Comparison of ENCODE assay signal across 7 cellular contexts in the genomic region with DNA sequence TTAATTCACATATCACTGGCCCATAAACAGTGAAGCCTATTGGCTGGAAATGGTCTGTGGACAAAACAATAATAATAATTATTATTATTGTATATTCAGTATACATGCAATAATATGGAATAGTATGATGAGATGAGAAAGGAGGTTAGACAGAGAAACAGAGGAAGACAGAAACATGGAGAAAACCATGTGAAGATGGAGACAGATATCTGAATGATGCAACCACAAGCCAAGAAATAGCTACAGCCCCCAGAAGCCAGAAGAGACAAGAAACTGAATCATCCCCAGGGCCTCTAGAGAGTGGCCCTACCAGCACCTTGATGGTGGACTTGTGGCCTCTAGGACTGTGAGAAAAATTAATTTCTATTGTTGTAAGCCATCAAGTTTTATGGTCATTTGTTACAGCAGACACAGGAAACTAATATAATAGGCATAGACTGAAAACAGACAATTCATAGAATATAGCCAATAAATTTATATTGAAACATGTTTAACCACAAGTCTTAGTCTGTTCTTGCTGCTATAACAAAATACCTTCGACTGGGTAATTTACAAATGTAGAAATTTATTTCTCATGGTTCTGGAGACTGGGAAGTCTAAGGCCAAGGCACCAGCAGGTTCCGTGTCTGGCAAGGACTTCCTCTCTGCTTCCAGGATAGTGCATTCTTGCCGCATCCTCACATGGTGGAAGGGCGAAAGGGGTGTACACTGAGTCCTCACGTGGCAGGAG. TPM values are rescaled to one million over a fixed set of nuclear protein-coding genes. Genes with fewer than 3 reads are reported as not detected.
"Had no signal": no experiment of that assay in that cellular context is flagged by ENCODE, and none has a peak within 500 bp of the region (broad histone marks: within the 10 kb centered on the region; RNA-seq: fewer than 3 reads in every experiment).

No MANE protein-coding gene starts in this region.

- H3K4me2 ChIP-seq: KMS-11 had no signal

- H3K27ac ChIP-seq: HL-60, KMS-11 had no signal

- FAIRE-seq: HTR-8/SVneo had no signal

- H3K9ac ChIP-seq: KMS-11 had no signal

- DNase-seq: IMR-90, KBM-7, KG1 had no signal

RNA-seq across cellular contexts. Expression of a gene that starts 31.6 kb away (rescaled TPM):
- total RNA-seq: HT-29 had no signal
- polyA plus RNA-seq: IMR-90 had no signal
